25 cellular contexts compared by ENCODE assay signal in genomic region chr16:47008174-47008573, GRCh38. TPM values are rescaled to one million over a fixed set of nuclear protein-coding genes. Genes with fewer than 3 reads are reported as not detected.
DNase-seq lines count a peak whose midpoint lies in the region; ATAC-seq and TF ChIP-seq lines count a peak whose summit lies in the region.
"Had no signal": no experiment of that assay in that cellular context is flagged by ENCODE, and none has a peak within 500 bp of the region (broad histone marks: within the 10 kb centered on the region; RNA-seq: fewer than 3 reads in every experiment).

No MANE protein-coding gene starts in this region.

- H3K4me1 Mint-ChIP-seq in WTC11: no peaks in the 10 kb centered on the region
- H3K4me1 Mint-ChIP-seq: B cell, GM23338 had no signal

- intact Hi-C loops in mammary epithelial cell (cut with micrococcal nuclease) (no loop called here), breast epithelium (cut with DNase I; ENCODE audit: low total_unique reads) (no loop called here)

- TF ChIP-seq POLR2A in breast epithelium (IDR thresholded peaks at IDR 0.05): no peak

- H3K4me2 ChIP-seq in mammary epithelial cell (ENCODE audit: insufficient read depth, low read depth, low read length): peak overlapping the region; percentile 22
- H3K4me2 ChIP-seq: GM23338 had no signal

- DNase-seq in mammary epithelial cell: no peak
- no peak for DNase-seq in breast epithelium (ENCODE audit: low spot score in 2 of 2)
- no peak for DNase-seq in WTC11 (ENCODE audit: low spot score)
- peak; percentile 18 for DNase-seq in fibroblast of the aortic adventitia (ENCODE audit: low read depth)
- no peak for DNase-seq in NCI-H2227 (lab: John Stamatoyannopoulos, UW; ENCODE audit: unreplicated experiment)
- DNase-seq in LoVo (ENCODE audit: low spot score): no peak
- no peak for DNase-seq in left lobe of liver (ENCODE audit: low spot score)
- DNase-seq: 8988T, DMS53, KG1, NCI-H1105, NCI-H146, NCI-H2029, NCI-H345, NCI-H524, NCI-H82, Peyer's patch, SJCRH30 had no signal

- H2AFZ ChIP-seq in mammary epithelial cell (ENCODE audit: low read depth, low read length): peak overlapping the region; percentile 25
- H2AFZ ChIP-seq: GM23338 had no signal

- H4K20me1 ChIP-seq in mammary epithelial cell (ENCODE audit: insufficient read depth, low read length): no peaks in the 10 kb centered on the region

- in situ Hi-C loops in mammary epithelial cell (cut with MboI; ENCODE audit: low sequenced_read_pairs in 2 of 2): no loop called here

- H3K9me3 ChIP-seq in mammary epithelial cell (replicated peaks; ENCODE audit: insufficient read depth, low read length): no peaks in the 10 kb centered on the region
- no peaks in the 10 kb centered on the region for H3K9me3 ChIP-seq in breast epithelium
- H3K9me3 ChIP-seq: HAP-1, Peyer's patch had no signal

- H3K27me3 Mint-ChIP-seq in WTC11 (ENCODE audit: low read depth): no peaks in the 10 kb centered on the region
- H3K27me3 Mint-ChIP-seq: B cell had no signal

- POLR2A ChIA-PET in WTC11 (lab: Charles Lee): no interaction called here

- CTCF ChIA-PET in mammary epithelial cell (lab: Charles Lee; ENCODE audit: low non-redundant PET): no interaction called here
- CTCF ChIA-PET in WTC11 (lab: Charles Lee): no interaction called here

- 90% methylated on average over 4 of the region's 4 CpGs for WGBS in mammary epithelial cell (ENCODE audit: low coverage, missing lambda C conversion rate)

- H3K9ac ChIP-seq in mammary epithelial cell (ENCODE audit: insufficient read depth, low read length): no peak overlapping the region

- H3K27ac ChIP-seq in mammary epithelial cell (ENCODE audit: insufficient read depth, low read depth, low read length) (no peak overlapping the region), breast epithelium (no peak overlapping the region)
- H3K27ac ChIP-seq: HL-60, Peyer's patch, SJCRH30 had no signal

- BruUV-seq in mammary epithelial cell (replicated peaks; lab: Mats Ljungman, UMichigan): no TSS peak

- dilution Hi-C loops in mammary epithelial cell (cut with HindIII; ENCODE audit: low sequenced_read_pairs): no loop called here

- no peak overlapping the region for H3K4me3 Mint-ChIP-seq in WTC11
- H3K4me3 Mint-ChIP-seq: B cell, GM23338 had no signal

- H3K4me3 ChIP-seq in mammary epithelial cell (replicated peaks in 1 of 3; ENCODE audit: insufficient read depth in 1 of 3, low read depth in 2 of 3, low read length in 3 of 3): no peak overlapping the region
- no peak overlapping the region for H3K4me3 ChIP-seq in breast epithelium
- H3K4me3 ChIP-seq in fibroblast of the aortic adventitia (ENCODE audit: low read depth, low read length): no peak overlapping the region
- H3K4me3 ChIP-seq: GM12878, GM23338, HAP-1, Peyer's patch, SJCRH30 had no signal

- no peak for ATAC-seq in WTC11
- no peak for ATAC-seq in GM21390 (IDR thresholded peaks at IDR 0.05; ENCODE audit: unreplicated experiment)
- ATAC-seq in left lobe of liver: no peak
- ATAC-seq: GM12878, GM23338, HepG2 had no signal

- H3K36me3 ChIP-seq in mammary epithelial cell (ENCODE audit: insufficient read depth, low read length) (no peaks in the 10 kb centered on the region), breast epithelium (no peaks in the 10 kb centered on the region)
- H3K36me3 ChIP-seq: HAP-1, Peyer's patch, SJCRH30 had no signal

- H3K9me3 Mint-ChIP-seq in WTC11: peaks cover 12% of the 10 kb centered on the region

- no peaks in the 10 kb centered on the region for H3K79me2 ChIP-seq in mammary epithelial cell (ENCODE audit: insufficient read depth, low read length)

- no peak overlapping the region for H3K27ac Mint-ChIP-seq in WTC11
- H3K27ac Mint-ChIP-seq: B cell, GM23338 had no signal

- H3K27me3 ChIP-seq in mammary epithelial cell (ENCODE audit: insufficient read depth, low read length) (no peaks in the 10 kb centered on the region), breast epithelium (no peaks in the 10 kb centered on the region)
- H3K27me3 ChIP-seq: Peyer's patch, SJCRH30 had no signal

- no peaks in the 10 kb centered on the region for H3K36me3 Mint-ChIP-seq in WTC11

- H3K4me1 ChIP-seq in mammary epithelial cell (ENCODE audit: insufficient read depth, low read length) (peaks cover 4% of the 10 kb centered on the region), breast epithelium (no peaks in the 10 kb centered on the region)
- H3K4me1 ChIP-seq: HAP-1, Peyer's patch, SJCRH30 had no signal

- TF ChIP-seq CTCF in mammary epithelial cell (conservative IDR thresholded peaks at IDR 0.05 in 1 of 2, IDR thresholded peaks at IDR 0.05 in 1 of 2; ENCODE audit: extremely low read depth in 1 of 2, insufficient read depth in 1 of 2, low read depth in 1 of 2, low read length in 2 of 2): no peak
- no peak for TF ChIP-seq CTCF in breast epithelium (IDR thresholded peaks at IDR 0.05)
- no peak for TF ChIP-seq CTCF in WTC11 (IDR thresholded peaks at IDR 0.05)
- TF ChIP-seq CTCF in fibroblast of the aortic adventitia (IDR thresholded peaks at IDR 0.05; ENCODE audit: insufficient read depth, low read length): no peak

TF ChIP-seq in WTC11, 78 proteins besides CTCF, POLR2A, EP300 and RAD21:
- TF ChIP-seq HMGA2 (CRISPR knock-in tag; IDR thresholded peaks at IDR 0.05): peak; percentile 90
- TF ChIP-seq, protein P1, sequence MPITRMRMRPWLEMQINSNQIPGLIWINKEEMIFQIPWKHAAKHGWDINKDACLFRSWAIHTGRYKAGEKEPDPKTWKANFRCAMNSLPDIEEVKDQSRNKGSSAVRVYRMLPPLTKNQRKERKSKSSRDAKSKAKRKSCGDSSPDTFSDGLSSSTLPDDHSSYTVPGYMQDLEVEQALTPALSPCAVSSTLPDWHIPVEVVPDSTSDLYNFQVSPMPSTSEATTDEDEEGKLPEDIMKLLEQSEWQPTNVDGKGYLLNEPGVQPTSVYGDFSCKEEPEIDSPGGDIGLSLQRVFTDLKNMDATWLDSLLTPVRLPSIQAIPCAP (CRISPR knock-in tag; IDR thresholded peaks at IDR 0.05): no peak
TF ChIP-seq in WTC11: peak in this region for 1.

RNA-seq across cellular contexts. Expression of gene DNAJA2, which starts 34.7 kb away (rescaled TPM):
- 10 to 100 TPM; 64.1 to 72.0 TPM for total RNA-seq in mammary epithelial cell
- polyA plus RNA-seq in mammary epithelial cell: 19.3 TPM
- polyA minus RNA-seq in mammary epithelial cell: 54.2 TPM
- 10 to 100 TPM; 44.6 to 65.3 (median 51.2) TPM for total RNA-seq in breast epithelium
- total RNA-seq in WTC11 (2021): 101 to 103 TPM (median 102 TPM) in 3 replicates
- total RNA-seq in fibroblast of the aortic adventitia (ENCODE audit: low replicate concordance): 66.9 and 117 TPM in 2 replicates
- total RNA-seq in left lobe of liver: 33.1 TPM
